Comparison of ENCODE assay signal across 8 cellular contexts in genomic region chr16:5097066-5097469, GRCh38. TPM values are rescaled to one million over a fixed set of nuclear protein-coding genes. Genes with fewer than 3 reads are reported as not detected.
DNase-seq lines count a peak whose midpoint lies in the region; TF ChIP-seq lines count a peak whose summit lies in the region.
"Not testable (repeated sequence)": the region's sequence is repeated elsewhere in the genome, so short reads cannot be mapped to it uniquely, and the experiment has no call there.

No MANE protein-coding gene starts in this region.

- peak overlapping the region; percentile 91 for H3K27ac Mint-ChIP-seq in activated naive CD4-positive, alpha-beta T cell treated with anti-CD3 and anti-CD28 coated beads, Interleukin-2, amount 50 U/mL, for 24 hours

- TF ChIP-seq CTCF in GM06990 (IDR thresholded peaks at IDR 0.05; ENCODE audit: insufficient read depth, low read length, poor library complexity, severe bottlenecking); epithelial cell of esophagus (IDR thresholded peaks at IDR 0.05; ENCODE audit: insufficient read depth, low read depth, low read length, missing control alignments); lower leg skin (IDR thresholded peaks at IDR 0.05); retinal pigment epithelial cell (conservative IDR thresholded peaks at IDR 0.05; ENCODE audit: low read depth, low read length); thyroid gland (IDR thresholded peaks at IDR 0.05): not testable (repeated sequence)

- not testable (repeated sequence) for H3K4me1 ChIP-seq in thyroid gland

- H3K36me3 ChIP-seq in GM06990 (ENCODE audit: control insufficient read depth, insufficient read depth, low read length); thyroid gland: not testable (repeated sequence)

- H3K4me3 ChIP-seq in GM06990 (replicated peaks; ENCODE audit: low read depth, low read length) = peak overlapping the region; percentile 75
- H3K4me3 ChIP-seq in epithelial cell of esophagus (ENCODE audit: low read length) = peak overlapping the region; percentile 57
- H3K4me3 ChIP-seq in lower leg skin (ENCODE audit: low read depth, poor library complexity, severe bottlenecking) = peak overlapping the region; percentile 70
- H3K4me3 ChIP-seq in retinal pigment epithelial cell (ENCODE audit: low read length) = peak overlapping the region; percentile 60
- peak overlapping the region; percentile 59 to 69 (median 64) for H3K4me3 ChIP-seq in thyroid gland (replicated peaks in 1 of 3)

- peaks cover 29% of the 10 kb centered on the region for H3K4me1 Mint-ChIP-seq in activated naive CD4-positive, alpha-beta T cell treated with anti-CD3 and anti-CD28 coated beads, Interleukin-2, amount 50 U/mL, for 24 hours

- H3K27me3 Mint-ChIP-seq in activated naive CD4-positive, alpha-beta T cell treated with anti-CD3 and anti-CD28 coated beads, Interleukin-2, amount 50 U/mL, for 24 hours = not testable (repeated sequence)

- TF ChIP-seq POLR2A in lower leg skin (IDR thresholded peaks at IDR 0.05); thyroid gland (IDR thresholded peaks at IDR 0.05): not testable (repeated sequence)

- peak overlapping the region; percentile 89 for H3K4me3 Mint-ChIP-seq in activated naive CD4-positive, alpha-beta T cell treated with anti-CD3 and anti-CD28 coated beads, Interleukin-2, amount 50 U/mL, for 24 hours

- not testable (repeated sequence) for H3K9me3 ChIP-seq in thyroid gland

- H3K9me3 Mint-ChIP-seq in activated naive CD4-positive, alpha-beta T cell treated with anti-CD3 and anti-CD28 coated beads, Interleukin-2, amount 50 U/mL, for 24 hours = not testable (repeated sequence)

- intact Hi-C loops in lower leg skin (cut with DNase I; ENCODE audit: low total_unique reads); thyroid gland (cut with DNase I): not testable (repeated sequence)

- 0 to 1% methylated on average over 3 to 12 of the region's 23 CpGs for WGBS in lower leg skin, 2 donors
- WGBS in thyroid gland, 2 donors = 0 to 1% methylated on average over 4 to 17 of the region's 23 CpGs

- peak overlapping the region; percentile 44 to 68 (median 63) for H3K27ac ChIP-seq in thyroid gland

- not testable (repeated sequence) for H3K36me3 Mint-ChIP-seq in activated naive CD4-positive, alpha-beta T cell treated with anti-CD3 and anti-CD28 coated beads, Interleukin-2, amount 50 U/mL, for 24 hours

- peak; percentile 37 for DNase-seq in GM06990 (ENCODE audit: extremely low read depth, insufficient read length)
- peak; percentile 5 for DNase-seq in NCI-H2107 treated with DMSO at 0.1 percent for 48 hours (lab: John Stamatoyannopoulos, UW; ENCODE audit: unreplicated experiment)
- peak; percentile 47 for DNase-seq in UCSD-AML1 (lab: John Stamatoyannopoulos, UW; ENCODE audit: unreplicated experiment)
- peak; percentile 18 for DNase-seq in epithelial cell of esophagus (ENCODE audit: low read depth)
- DNase-seq in lower leg skin (ENCODE audit: low spot score in 2 of 2) = peak; percentile 42 to 89
- DNase-seq in retinal pigment epithelial cell (ENCODE audit: low read depth) = not testable (repeated sequence)
- peak; percentile 27 to 37 for DNase-seq in thyroid gland

- H3K27me3 ChIP-seq in GM06990 (replicated peaks; ENCODE audit: control insufficient read depth, insufficient read depth, low read length); thyroid gland: not testable (repeated sequence)

RNA-seq across cellular contexts. Expression of gene EEF2KMT, which starts 0.5 kb away (rescaled TPM):
- total RNA-seq in lower leg skin (10 to 100 TPM in 1 of 4 donors, 1 to 10 TPM in 3; 6.6 to 10.2 (median 8.9) TPM), thyroid gland (10 to 100 TPM in 2 of 4 donors, 1 to 10 TPM in 2; 8.7 to 14.9 (median 10.9) TPM)

RNA-seq across cellular contexts. Expression of gene ALG1, which starts 25.4 kb away (rescaled TPM):
- total RNA-seq in lower leg skin (10 to 100 TPM; 10.9 to 31.5 (median 17.0) TPM), thyroid gland (10 to 100 TPM; 27.3 to 47.1 (median 43.0) TPM)

RNA-seq across cellular contexts. Expression of gene C16orf89, which starts 31.3 kb away (rescaled TPM):
- total RNA-seq in lower leg skin = under 1 TPM in 1 of 4 donors, not detected in 3; 0.12 TPM
- total RNA-seq in thyroid gland = 100 to 1,000 TPM; 172 to 385 (median 287) TPM

Comparison
In these comparisons a context has a peak if more than half of its experiments do, and no peak if none do; other contexts are left out.
1. RNA of gene C16orf89, which starts 31.3 kb away (total RNA-seq): 172 to 385 TPM in thyroid gland; 0.12 TPM in lower leg skin; every median in the first group is over 100 times any median in the second.
2. Peak in every context shown above with its lines, with median percentiles within 50 percentile points of each other: H3K4me3 ChIP-seq.